ENCODE assay signal across 8 cellular contexts in genomic region chr16:2514333-2515179, GRCh38. TPM values are rescaled to one million over a fixed set of nuclear protein-coding genes. Genes with fewer than 3 reads are reported as not detected.
A peak's percentile ranks its signal among the peaks of the same experiment; 100 is the strongest.
DNase-seq lines count a peak whose midpoint lies in the region; ATAC-seq, FAIRE-seq and TF ChIP-seq lines count a peak whose summit lies in the region.

No MANE protein-coding gene starts in this region.

- no peak for ATAC-seq in HG02938 (IDR thresholded peaks at IDR 0.05; ENCODE audit: unreplicated experiment)

- POLR2A ChIA-PET in AG04450 (lab: Yijun Ruan, JAX) = interaction anchor here (1.0 to 1.2 kb wide), 4 partner anchors 13 to 55 kb away, joined by 3 to 6 read pairs (median 3); partner anchors contain the start of genes PDPK1 and TEDC2

- H3K36me3 ChIP-seq in iPS-18a (ENCODE audit: control insufficient read depth, low read depth, low read length) = no peaks in the 10 kb centered on the region

- no peak for DNase-seq in AG04450 (ENCODE audit: low read depth, low spot score)
- DNase-seq in HTR-8/SVneo (ENCODE audit: insufficient read length, low spot score) = no peak
- peak; percentile 28 for DNase-seq in stimulated activated CD8-positive, alpha-beta memory T cell treated with anti-CD3 and anti-CD28 coated beads, Interleukin-12 subunit alpha, Interleukin-12 subunit beta, amount 100 ng/mL, for 4 hours (ENCODE audit: low read depth)
- no peak for DNase-seq in kidney glomerular epithelial cell (lab: John Stamatoyannopoulos, UW)
- no peak for DNase-seq in NCI-H82 (lab: John Stamatoyannopoulos, UW)

- peaks cover 54% of the 10 kb centered on the region for H3K4me1 Mint-ChIP-seq in activated naive CD4-positive, alpha-beta T cell treated with anti-CD3 and anti-CD28 coated beads, Interleukin-2, amount 50 U/mL, for 24 hours

- H3K9me3 ChIP-seq in AG04450 (ENCODE audit: control insufficient read depth, insufficient read depth, low read length) (peaks cover 4% of the 10 kb centered on the region; the same call in 1 of the 2 replicates), iPS-18a (ENCODE audit: control insufficient read depth, low read depth, low read length) (no peaks in the 10 kb centered on the region)

- TF ChIP-seq CTCF in AG04450 (IDR thresholded peaks at IDR 0.05; ENCODE audit: low read depth, low read length) = no peak

- CTCF ChIA-PET in AG04450 (lab: Charles Lee) = no interaction called here

- no peaks in the 10 kb centered on the region for H3K27me3 ChIP-seq in AG04450 (ENCODE audit: control insufficient read depth, insufficient read depth, low read length)
- no peaks in the 10 kb centered on the region for H3K27me3 ChIP-seq in iPS-18a (ENCODE audit: control insufficient read depth, insufficient read depth, low read length)

- H3K27ac Mint-ChIP-seq in activated naive CD4-positive, alpha-beta T cell treated with anti-CD3 and anti-CD28 coated beads, Interleukin-2, amount 50 U/mL, for 24 hours = peak overlapping the region; percentile 90

- no peaks in the 10 kb centered on the region for H3K36me3 Mint-ChIP-seq in activated naive CD4-positive, alpha-beta T cell treated with anti-CD3 and anti-CD28 coated beads, Interleukin-2, amount 50 U/mL, for 24 hours

- H3K27ac ChIP-seq in AG04450 (ENCODE audit: low read depth, low read length) (no peak overlapping the region), iPS-18a (ENCODE audit: low read length) (no peak overlapping the region)

- peak overlapping the region; percentile 91 for H3K4me3 Mint-ChIP-seq in activated naive CD4-positive, alpha-beta T cell treated with anti-CD3 and anti-CD28 coated beads, Interleukin-2, amount 50 U/mL, for 24 hours

- H3K27me3 Mint-ChIP-seq in activated naive CD4-positive, alpha-beta T cell treated with anti-CD3 and anti-CD28 coated beads, Interleukin-2, amount 50 U/mL, for 24 hours = no peaks in the 10 kb centered on the region

- H3K9ac ChIP-seq in iPS-18a (ENCODE audit: low read length) = peak overlapping the region; percentile 55

- H3K4me1 ChIP-seq in iPS-18a (ENCODE audit: control insufficient read depth, low read depth, low read length) = peaks cover 4% of the 10 kb centered on the region

- peak; percentile 51 for FAIRE-seq in HTR-8/SVneo (lab: Jason Lieb, UNC)

- H3K4me3 ChIP-seq in AG04450 (ENCODE audit: low read depth, low read length) (peak overlapping the region; percentile 70), iPS-18a (ENCODE audit: low read length) (peak overlapping the region; percentile 72)

- H3K9me3 Mint-ChIP-seq in activated naive CD4-positive, alpha-beta T cell treated with anti-CD3 and anti-CD28 coated beads, Interleukin-2, amount 50 U/mL, for 24 hours = no peaks in the 10 kb centered on the region

RNA-seq across cellular contexts. Expression of gene ATP6V0C, which starts 0.8 kb away (rescaled TPM):
- 11.0 and 19.9 TPM in 2 replicates for polyA plus RNA-seq in AG04450 (2011; rRNA removed)
- polyA minus RNA-seq in AG04450 (2011; rRNA and poly(A)+ RNA removed) = 25.0 and 32.3 TPM in 2 replicates

RNA-seq across cellular contexts. Expression of gene AMDHD2, which starts 5.6 kb away (rescaled TPM):
- polyA plus RNA-seq in AG04450 (2011; rRNA removed) = 7.7 and 11.9 TPM in 2 replicates
- 8.0 and 11.3 TPM in 2 replicates for polyA minus RNA-seq in AG04450 (2011; rRNA and poly(A)+ RNA removed)

RNA-seq across cellular contexts. Expression of gene CEMP1, which starts 16.7 kb away (rescaled TPM):
- not detected in 2 replicates for polyA plus RNA-seq in AG04450 (2011; rRNA removed)
- polyA minus RNA-seq in AG04450 (2011; rRNA and poly(A)+ RNA removed) = not detected in 2 replicates

RNA-seq across cellular contexts. Expression of gene PDPK1, which starts 23.3 kb away (rescaled TPM):
- 27.7 and 32.4 TPM in 2 replicates for polyA plus RNA-seq in AG04450 (2011; rRNA removed)
- 19.9 and 23.4 TPM in 2 replicates for polyA minus RNA-seq in AG04450 (2011; rRNA and poly(A)+ RNA removed)

RNA-seq across cellular contexts. Expression of gene TBC1D24, which starts 39.6 kb away (rescaled TPM):
- 6.0 and 6.4 TPM in 2 replicates for polyA plus RNA-seq in AG04450 (2011; rRNA removed)
- 12.0 and 13.2 TPM in 2 replicates for polyA minus RNA-seq in AG04450 (2011; rRNA and poly(A)+ RNA removed)
